In the genomic region with DNA sequence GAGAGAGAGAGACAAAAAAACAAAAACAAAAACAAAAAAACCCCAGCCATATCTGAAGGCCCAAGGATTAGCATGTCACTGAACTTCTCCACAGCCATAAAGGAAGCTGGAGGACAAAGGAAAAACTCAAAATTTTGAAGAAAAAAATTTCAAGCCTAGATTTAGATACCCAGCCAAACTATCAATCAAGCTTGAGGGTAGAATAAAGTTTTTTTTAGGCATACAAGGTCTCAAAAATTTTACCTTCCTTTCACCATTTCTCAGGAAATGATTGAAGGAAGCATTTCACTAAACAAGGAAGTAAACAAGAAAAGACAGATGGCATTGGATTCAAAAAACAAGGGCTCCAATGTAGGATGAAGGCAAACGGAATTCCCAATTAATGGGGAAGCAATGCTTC, we compare ENCODE assay signal across 29 cellular contexts.
"Had no signal": no experiment of that assay in that cellular context is flagged by ENCODE, and none has a peak within 500 bp of the region (broad histone marks: within the 10 kb centered on the region; RNA-seq: fewer than 3 reads in every experiment).

No MANE protein-coding gene starts in this region.

- H3K4me3 ChIP-seq: stomach, suprapubic skin, testis, thoracic aorta, thyroid gland, tibial artery, tibial nerve, transverse colon, upper lobe of left lung, upper lobe of right lung, uterus, vagina had no signal

- H3K36me3 Mint-ChIP-seq: stimulated activated effector memory CD8-positive, alpha-beta T cell treated with anti-CD3 and anti-CD28 coated beads, Interleukin-12 subunit alpha, Interleukin-12 subunit beta, amount 100 ng/mL, for 72 hours; type B pancreatic cell had no signal

- H3K27me3 Mint-ChIP-seq: stimulated activated naive CD8-positive, alpha-beta T cell treated with anti-CD3 and anti-CD28 coated beads, Interleukin-15, amount 100 ng/mL, for 72 hours; stimulated activated naive CD8-positive, alpha-beta T cell treated with anti-CD3 and anti-CD28 coated beads, Interleukin-15, Interleukin-2, amounts not matched to agents 100 ng/mL and 50 ng/mL, for 24 hours; type B pancreatic cell had no signal

- H3K27ac ChIP-seq: stomach, suprapubic skin, testis, thoracic aorta, tibial artery, transverse colon, upper lobe of left lung, upper lobe of right lung, vagina had no signal

- DNase-seq: stimulated activated CD4-positive, alpha-beta T cell treated with anti-CD3 and anti-CD28 coated beads, Interleukin-2, amount 100 ng/mL, for 48 hours; stimulated activated CD4-positive, alpha-beta T cell treated with anti-CD3 and anti-CD28 coated beads, Interleukin-4, amount 100 ng/mL, for 1 hour; stimulated activated CD4-positive, alpha-beta T cell treated with anti-CD3 and anti-CD28 coated beads, Interleukin-4, amount 100 ng/mL, for 24 hours; stimulated activated CD4-positive, alpha-beta T cell treated with anti-CD3 and anti-CD28 coated beads, Interleukin-4, amount 100 ng/mL, for 4 hours; stimulated activated CD8-positive, alpha-beta memory T cell treated with anti-CD3 and anti-CD28 coated beads, Interleukin-4, amount 100 ng/mL, for 48 hours; stimulated activated naive B cell treated with anti-CD40 and anti-IgM and Interleukin-4, amounts not matched to agents 10 μg/mL and 1 μg/mL and 100 μg/mL, for 72 hours; stimulated activated naive CD4-positive, alpha-beta T cell; stimulated activated naive CD4-positive, alpha-beta T cell treated with Interleukin-2 at 50 U/mL for 16 hours; stimulated activated naive CD8-positive, alpha-beta T cell treated with anti-CD3 and anti-CD28 coated beads, Interleukin-15, amount 100 ng/mL, for 72 hours; stimulated activated naive CD8-positive, alpha-beta T cell treated with anti-CD3 and anti-CD28 coated beads, Interleukin-15, Interleukin-2, amounts not matched to agents 100 U/mL and 50 U/mL, for 24 hours; stomach; substantia nigra; testis; thyroid gland; tibial artery; transverse colon; trophoblast cell; upper lobe of left lung; upper lobe of right lung; uterus had no signal

- H3K4me1 ChIP-seq: stomach, suprapubic skin, testis, thyroid gland, tibial artery, tibial nerve, transverse colon, upper lobe of left lung, upper lobe of right lung, uterus, vagina had no signal

- ATAC-seq: stimulated activated effector memory CD8-positive, alpha-beta T cell treated with anti-CD3 and anti-CD28 coated beads, Interleukin-12 subunit alpha, Interleukin-12 subunit beta, amount 100 ng/mL, for 72 hours; stimulated activated memory B cell treated with anti-CD40 and anti-IgM and Interleukin-4, amounts not matched to agents 10 μg/mL and 1 μg/mL and 100 μg/mL, for 72 hours; stimulated activated naive B cell treated with anti-CD40 and anti-IgM and Interleukin-4, amounts not matched to agents 10 μg/mL and 1 μg/mL and 100 μg/mL, for 72 hours; stimulated activated naive CD8-positive, alpha-beta T cell treated with anti-CD3 and anti-CD28 coated beads, Interleukin-15, amount 100 ng/mL, for 72 hours; stimulated activated naive CD8-positive, alpha-beta T cell treated with anti-CD3 and anti-CD28 coated beads, Interleukin-15, Interleukin-2, amounts not matched to agents 100 U/mL and 50 U/mL, for 24 hours; upper lobe of right lung had no signal

- H3K27me3 ChIP-seq: suprapubic skin, testis, thyroid gland, tibial artery, tibial nerve, transverse colon, upper lobe of left lung, upper lobe of right lung, uterus, vagina had no signal

- H3K9me3 ChIP-seq: suprapubic skin, testis, thyroid gland, vagina had no signal

- FAIRE-seq: urothelium cell line had no signal

- H3K36me3 ChIP-seq: suprapubic skin, thoracic aorta, thyroid gland, tibial artery, transverse colon, upper lobe of left lung, upper lobe of right lung, uterus, vagina had no signal

- H3K4me3 Mint-ChIP-seq: stimulated activated effector memory CD8-positive, alpha-beta T cell treated with anti-CD3 and anti-CD28 coated beads, Interleukin-12 subunit alpha, Interleukin-12 subunit beta, amount 100 ng/mL, for 72 hours; stimulated activated memory B cell treated with anti-CD40 and anti-IgM and Interleukin-4, amounts not matched to agents 10 μg/mL and 1 μg/mL and 100 μg/mL, for 72 hours; stimulated activated naive B cell treated with anti-CD40 and anti-IgM and Interleukin-4, amounts not matched to agents 10 μg/mL and 1 μg/mL and 100 μg/mL, for 72 hours; stimulated activated naive CD8-positive, alpha-beta T cell treated with anti-CD3 and anti-CD28 coated beads, Interleukin-15, amount 100 ng/mL, for 72 hours; stimulated activated naive CD8-positive, alpha-beta T cell treated with anti-CD3 and anti-CD28 coated beads, Interleukin-15, Interleukin-2, amounts not matched to agents 100 ng/mL and 50 ng/mL, for 24 hours; type B pancreatic cell had no signal

- H3K4me1 Mint-ChIP-seq: stimulated activated effector memory CD8-positive, alpha-beta T cell treated with anti-CD3 and anti-CD28 coated beads, Interleukin-12 subunit alpha, Interleukin-12 subunit beta, amount 100 ng/mL, for 72 hours; stimulated activated memory B cell treated with anti-CD40 and anti-IgM and Interleukin-4, amounts not matched to agents 10 μg/mL and 1 μg/mL and 100 μg/mL, for 72 hours; stimulated activated naive CD8-positive, alpha-beta T cell treated with anti-CD3 and anti-CD28 coated beads, Interleukin-15, amount 100 ng/mL, for 72 hours had no signal

- H3K27ac Mint-ChIP-seq: stimulated activated effector memory CD8-positive, alpha-beta T cell treated with anti-CD3 and anti-CD28 coated beads, Interleukin-12 subunit alpha, Interleukin-12 subunit beta, amount 100 ng/mL, for 72 hours; stimulated activated memory B cell treated with anti-CD40 and anti-IgM and Interleukin-4, amounts not matched to agents 10 μg/mL and 1 μg/mL and 100 μg/mL, for 72 hours; stimulated activated naive B cell treated with anti-CD40 and anti-IgM and Interleukin-4, amounts not matched to agents 10 μg/mL and 1 μg/mL and 100 μg/mL, for 72 hours; stimulated activated naive CD8-positive, alpha-beta T cell treated with anti-CD3 and anti-CD28 coated beads, Interleukin-15, amount 100 ng/mL, for 72 hours; stimulated activated naive CD8-positive, alpha-beta T cell treated with anti-CD3 and anti-CD28 coated beads, Interleukin-15, Interleukin-2, amounts not matched to agents 100 ng/mL and 50 ng/mL, for 24 hours; type B pancreatic cell had no signal
